24 cellular contexts compared by ENCODE assay signal in genomic region chr2:207779523-207779922, GRCh38.
"Had no signal": no experiment of that assay in that cellular context is flagged by ENCODE, and none has a peak within 500 bp of the region (broad histone marks: within the 10 kb centered on the region; RNA-seq: fewer than 3 reads in every experiment).

No MANE protein-coding gene starts in this region.

- ATAC-seq: esophagus mucosa; gastrocnemius medialis; left lobe of liver; mucosa of descending colon; stimulated activated effector memory CD8-positive, alpha-beta T cell treated with anti-CD3 and anti-CD28 coated beads, Interleukin-12 subunit alpha, Interleukin-12 subunit beta, amount 100 ng/mL, for 72 hours had no signal

- H3K27me3 ChIP-seq: gastrocnemius medialis, neural progenitor cell, right atrium auricular region, sigmoid colon, stomach, thyroid gland, upper lobe of left lung had no signal

- H3K4me3 ChIP-seq: coronary artery, gastrocnemius medialis, lung, mucosa of descending colon, neural progenitor cell, prostate gland, right atrium auricular region, sigmoid colon, stomach, thyroid gland, upper lobe of left lung had no signal

- H3K4me2 ChIP-seq: neural progenitor cell had no signal

- H3K9me3 ChIP-seq: gastrocnemius medialis, mucosa of descending colon, prostate gland, right atrium auricular region, sigmoid colon, stomach, thyroid gland, upper lobe of left lung had no signal

- H3K4me1 ChIP-seq: gastrocnemius medialis, prostate gland, right atrium auricular region, sigmoid colon, upper lobe of left lung had no signal

- H3K9ac ChIP-seq: neural progenitor cell had no signal

- H3K27ac ChIP-seq: coronary artery, epithelial cell of prostate, gastrocnemius medialis, neural progenitor cell, prostate gland, right atrium auricular region, sigmoid colon, stomach, thyroid gland, upper lobe of left lung had no signal

- FAIRE-seq: kidney, urothelium cell line had no signal

- DNase-seq: dermis blood vessel endothelial cell; foreskin fibroblast; gastrocnemius medialis; kidney; mucosa of descending colon; naive B cell; nucleus accumbens; sigmoid colon; stimulated activated CD4-positive, alpha-beta T cell treated with anti-CD3 and anti-CD28 coated beads, Interleukin-2, amount 100 ng/mL, for 24 hours; stimulated activated CD4-positive, alpha-beta T cell treated with anti-CD3 and anti-CD28 coated beads, Interleukin-4, amount 100 ng/mL, for 24 hours; stimulated activated naive CD4-positive, alpha-beta T cell treated with Interleukin-2 at 50 U/mL for 16 hours; stomach; thyroid gland; upper lobe of left lung had no signal

- H2AFZ ChIP-seq: neural progenitor cell had no signal

- H3K36me3 ChIP-seq: gastrocnemius medialis, neural progenitor cell, prostate gland, right atrium auricular region, sigmoid colon, stomach, thyroid gland, upper lobe of left lung had no signal
